In genomic region chr15:87566236-87566635, GRCh38 we compare ENCODE assay signal across 21 cellular contexts.
"Had no signal": no experiment of that assay in that cellular context is flagged by ENCODE, and none has a peak within 500 bp of the region (broad histone marks: within the 10 kb centered on the region; RNA-seq: fewer than 3 reads in every experiment).

No MANE protein-coding gene starts in this region.

- H3K9me3 ChIP-seq: colonic mucosa, esophagus squamous epithelium, gastroesophageal sphincter, heart right ventricle, left lung, lower lobe of right lung, mucosa of descending colon had no signal

- H3K4me1 ChIP-seq: colonic mucosa, foreskin keratinocyte, gastroesophageal sphincter, left lung, lower lobe of right lung had no signal

- H3K36me3 ChIP-seq: colonic mucosa, esophagus squamous epithelium, gastroesophageal sphincter, heart right ventricle, left lung, lower lobe of right lung had no signal

- DNase-seq: colonic mucosa; cortex of kidney; effector CD8-positive, alpha-beta T cell; effector memory CD8-positive, alpha-beta T cell; endodermal cell; erythroblast; esophagus squamous epithelium; foreskin keratinocyte; heart right ventricle; hippocampal formation; left cardiac atrium; left lung; left ventricle myocardium superior; lower lobe of right lung; mesenchymal stem cell; mucosa of descending colon; naive B cell; naive thymus-derived CD8-positive, alpha-beta T cell had no signal

- H3K4me3 ChIP-seq: colonic mucosa, esophagus squamous epithelium, gastroesophageal sphincter, heart right ventricle, left lung, lower lobe of right lung, mucosa of descending colon had no signal

- ATAC-seq: effector memory CD8-positive, alpha-beta T cell; esophagus mucosa; foreskin keratinocyte; gastroesophageal sphincter; left cardiac atrium; left lung; left ventricle myocardium superior; lower lobe of right lung; mucosa of descending colon; naive thymus-derived CD8-positive, alpha-beta T cell had no signal

- H3K27me3 ChIP-seq: colonic mucosa, esophagus squamous epithelium, foreskin keratinocyte, gastroesophageal sphincter, heart right ventricle, left lung had no signal

- H3K27ac ChIP-seq: colonic mucosa, epithelial cell of prostate, esophagus squamous epithelium, foreskin keratinocyte, gastroesophageal sphincter, heart right ventricle, left lung, lower lobe of right lung had no signal
